In genomic region chrX:68895339-68896250, GRCh38 we compare ENCODE assay signal across 8 cellular contexts.
DNase-seq lines count a peak whose midpoint lies in the region; ATAC-seq and TF ChIP-seq lines count a peak whose summit lies in the region.

No MANE protein-coding gene starts in this region.

- H3K27ac ChIP-seq in osteoblast (ENCODE audit: low read depth, low read length) = no peak overlapping the region

- H3K4me1 Mint-ChIP-seq in nephron = peaks cover 68% of the 10 kb centered on the region

- peaks cover 5% of the 10 kb centered on the region for H3K4me1 ChIP-seq in osteoblast (ENCODE audit: insufficient read depth, low read length)

- H3K36me3 ChIP-seq in osteoblast (ENCODE audit: insufficient read depth, low read length) = no peaks in the 10 kb centered on the region

- no peaks in the 10 kb centered on the region for H3K36me3 Mint-ChIP-seq in nephron (ENCODE audit: low read depth)

- no peaks in the 10 kb centered on the region for H3K9me3 ChIP-seq in osteoblast (ENCODE audit: low read depth, low read length)

- peaks cover 14% of the 10 kb centered on the region for H3K9me3 Mint-ChIP-seq in nephron

- no peak overlapping the region for H2AFZ ChIP-seq in osteoblast (ENCODE audit: low read length)

- H3K27ac Mint-ChIP-seq in nephron = peak overlapping the region; percentile 93 to 98 (median 98)

- no peak overlapping the region for H3K4me2 ChIP-seq in osteoblast (ENCODE audit: insufficient read depth, low read length)

- H3K4me3 ChIP-seq in AG10803 (ENCODE audit: low read length) = no peak overlapping the region
- no peak overlapping the region for H3K4me3 ChIP-seq in osteoblast (ENCODE audit: insufficient read depth, low read length)

- peaks cover 6% of the 10 kb centered on the region for H3K27me3 Mint-ChIP-seq in nephron (ENCODE audit: low read depth)

- no peaks in the 10 kb centered on the region for H4K20me1 ChIP-seq in osteoblast (ENCODE audit: insufficient read depth, low read length)

- DNase-seq in AG10803 (ENCODE audit: low read depth) = peak; percentile 2
- DNase-seq in NCI-H2227 treated with DMSO at 0.1 percent for 48 hours (lab: John Stamatoyannopoulos, UW) = peak; percentile 59
- no peak for DNase-seq in NK-92 (lab: John Stamatoyannopoulos, UW; ENCODE audit: unreplicated experiment)
- no peak for DNase-seq in osteoblast (ENCODE audit: insufficient read length, low spot score, missing footprints)
- DNase-seq in activated T-cell treated with anti-CD3 and anti-CD28 coated beads for 4 hours = no peak

- peaks cover 9% of the 10 kb centered on the region for H3K27me3 ChIP-seq in osteoblast (ENCODE audit: insufficient read depth, low read length)

- ATAC-seq in esophagus mucosa = peak; percentile 77
- no peak for ATAC-seq in HG02623 (IDR thresholded peaks at IDR 0.05; ENCODE audit: unreplicated experiment)

- no peak overlapping the region for H3K4me3 Mint-ChIP-seq in nephron

- TF ChIP-seq CTCF in AG10803 (conservative IDR thresholded peaks at IDR 0.05; ENCODE audit: low read length) = no peak
- TF ChIP-seq CTCF in nephron (IDR thresholded peaks at IDR 0.05; ENCODE audit: unreplicated experiment in 3 of 3) = no peak
- TF ChIP-seq CTCF in osteoblast (IDR thresholded peaks at IDR 0.05; ENCODE audit: extremely low read depth, low read depth, low read length) = no peak

- no peaks in the 10 kb centered on the region for H3K79me2 ChIP-seq in osteoblast (ENCODE audit: insufficient read depth, low read length)

Comparison
In these comparisons a context has a peak if more than half of its experiments do, and no peak if none do; other contexts are left out.
1. DNase-seq: peak in AG10803 (single experiment) and NCI-H2227 treated with DMSO at 0.1 percent for 48 hours (single experiment); none in NK-92 (single experiment), osteoblast (single experiment) and activated T-cell treated with anti-CD3 and anti-CD28 coated beads for 4 hours (single experiment).